In the genomic region with DNA sequence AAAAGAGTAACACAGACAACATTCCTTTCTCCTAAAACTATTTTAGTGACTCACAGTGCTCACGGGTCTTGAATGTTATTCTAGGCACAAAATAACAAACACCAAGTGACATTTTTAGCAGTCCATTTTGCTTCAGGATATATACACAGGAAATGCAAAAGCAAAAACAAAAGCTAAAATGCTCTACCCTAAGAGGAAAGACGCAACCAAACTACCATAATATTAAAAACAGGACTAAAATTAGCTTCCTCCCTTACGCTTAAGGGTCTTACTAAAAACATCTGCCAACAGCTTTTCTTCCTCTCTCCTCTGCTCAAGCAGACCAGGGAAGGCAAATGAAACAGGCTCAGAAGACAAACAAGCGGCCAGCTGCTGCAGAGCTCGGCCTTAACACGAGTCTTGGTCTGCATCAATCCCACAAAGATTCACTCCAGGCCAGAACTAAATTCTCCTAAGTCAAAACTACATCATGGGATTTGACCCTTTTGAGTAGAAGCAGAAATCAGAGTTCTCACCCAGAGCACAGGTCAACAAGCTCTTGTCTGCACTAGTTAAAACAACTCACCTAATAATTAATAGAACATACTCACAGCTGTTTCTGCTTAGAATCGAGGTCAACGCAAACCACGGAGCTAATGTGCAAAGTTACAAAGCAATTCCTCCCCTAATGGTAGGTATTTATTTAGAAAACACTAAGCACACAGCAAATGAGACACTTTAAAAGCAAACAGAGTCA, we compare ENCODE assay signal across 8 cellular contexts.
DNase-seq lines count a peak whose midpoint lies in the region; FAIRE-seq and TF ChIP-seq lines count a peak whose summit lies in the region.

No MANE protein-coding gene starts in this region.

- no peak for DNase-seq in activated T-cell treated with anti-CD3 and anti-CD28 coated beads, Interleukin-2, amount 50 U/mL, for 24 hours
- DNase-seq in activated T-cell treated with anti-CD3 and anti-CD28 coated beads for 4 hours, result no peak
- DNase-seq in Kasumi-1 (lab: John Stamatoyannopoulos, UW), result peak; percentile 48 to 50
- DNase-seq in astrocyte of the spinal cord (ENCODE audit: low read depth, low spot score), result peak; percentile 79
- no peak for DNase-seq in kidney
- DNase-seq in middle frontal gyrus (ENCODE audit: extremely low spot score, low spot score), result no peak
- DNase-seq in stimulated activated naive CD4-positive, alpha-beta T cell treated with Interleukin-2 at 50 U/mL for 16 hours (lab: John Stamatoyannopoulos, UW), result no peak

- in situ Hi-C loops in astrocyte of the spinal cord (cut with HindIII; ENCODE audit: low sequenced_read_pairs), result no loop called here

- H3K4me1 ChIP-seq in kidney (ENCODE audit: control insufficient read depth in 1 of 2, insufficient read depth in 1 of 2, low read depth in 1 of 2, low read length in 2 of 2), result peaks cover 54 to 66% of the 10 kb centered on the region in 2 donors

- H3K27ac ChIP-seq in kidney (ENCODE audit: low read depth in 2 of 2, low read length in 2 of 2), result peak overlapping the region; percentile 84 to 95
- H3K27ac ChIP-seq in temporal lobe (ENCODE audit: low read depth, low read length), result peak overlapping the region; percentile 44

- H3K4me3 Mint-ChIP-seq in activated T-cell treated with anti-CD3 and anti-CD28 coated beads, Interleukin-2, amount 50 U/mL, for 24 hours, result peak overlapping the region; percentile 54

- peaks cover 97% of the 10 kb centered on the region for H3K4me1 Mint-ChIP-seq in activated T-cell treated with anti-CD3 and anti-CD28 coated beads, Interleukin-2, amount 50 U/mL, for 24 hours (ENCODE audit: low read depth)

- no peaks in the 10 kb centered on the region for H3K36me3 ChIP-seq in kidney (ENCODE audit: control insufficient read depth in 1 of 2, insufficient read depth in 2 of 2, low read length in 2 of 2)

- no peaks in the 10 kb centered on the region for H3K27me3 Mint-ChIP-seq in activated T-cell treated with anti-CD3 and anti-CD28 coated beads, Interleukin-2, amount 50 U/mL, for 24 hours

- H3K9me3 Mint-ChIP-seq in activated T-cell treated with anti-CD3 and anti-CD28 coated beads, Interleukin-2, amount 50 U/mL, for 24 hours, result no peaks in the 10 kb centered on the region

- no peak for TF ChIP-seq CTCF in astrocyte of the spinal cord (IDR thresholded peaks at IDR 0.05; ENCODE audit: low read depth, low read length)
- TF ChIP-seq CTCF in kidney (IDR thresholded peaks at IDR 0.05; ENCODE audit: borderline replicate concordance, extremely low read depth, insufficient read depth), result no peak

- peaks cover 25% of the 10 kb centered on the region for H3K36me3 Mint-ChIP-seq in activated T-cell treated with anti-CD3 and anti-CD28 coated beads, Interleukin-2, amount 50 U/mL, for 24 hours (ENCODE audit: low read depth)

- peak overlapping the region; percentile 24 to 71 for H3K9ac ChIP-seq in kidney (ENCODE audit: low read length in 2 of 2)

- H3K27ac Mint-ChIP-seq in activated T-cell treated with anti-CD3 and anti-CD28 coated beads, Interleukin-2, amount 50 U/mL, for 24 hours, result peak overlapping the region; percentile 95

- H3K9me3 ChIP-seq in kidney (ENCODE audit: control insufficient read depth in 1 of 2, low read length in 2 of 2), result no peaks in the 10 kb centered on the region

- peak; percentile 64 for FAIRE-seq in kidney (lab: Jason Lieb, UNC)

- H3K4me3 ChIP-seq in astrocyte of the spinal cord (ENCODE audit: low read depth, low read length), result no peak overlapping the region
- peak overlapping the region; percentile 2 to 16 for H3K4me3 ChIP-seq in kidney (ENCODE audit: low read length in 2 of 2)

- intact Hi-C loops in kidney (cut with DNase I), result no loop called here

Comparison
In these comparisons a context has a peak if more than half of its experiments do, and no peak if none do; other contexts are left out.
1. DNase-seq: peak in Kasumi-1 (2 of 2) and astrocyte of the spinal cord (single experiment); none in activated T-cell treated with anti-CD3 and anti-CD28 coated beads, Interleukin-2, amount 50 U/mL, for 24 hours (single experiment), activated T-cell treated with anti-CD3 and anti-CD28 coated beads for 4 hours (single experiment), kidney (single experiment), middle frontal gyrus (single experiment) and stimulated activated naive CD4-positive, alpha-beta T cell treated with Interleukin-2 at 50 U/mL for 16 hours (single experiment).